In genomic region chr3:150239764-150240163, GRCh38 we compare ENCODE assay signal across 26 cellular contexts.
"Had no signal": no experiment of that assay in that cellular context is flagged by ENCODE, and none has a peak within 500 bp of the region (broad histone marks: within the 10 kb centered on the region; RNA-seq: fewer than 3 reads in every experiment).

No MANE protein-coding gene starts in this region.

- H3K27me3 ChIP-seq: pancreas, thyroid gland, upper lobe of right lung had no signal

- H3K4me3 ChIP-seq: pancreas, prostate gland, skin epidermis, thyroid gland, upper lobe of right lung had no signal

- H3K27ac ChIP-seq: pancreas, skin epidermis, upper lobe of right lung had no signal

- H3K36me3 ChIP-seq: pancreas, prostate gland, thyroid gland, upper lobe of right lung had no signal

- FAIRE-seq: kidney, pancreas had no signal

- DNase-seq: activated CD4-positive, alpha-beta memory T cell treated with anti-CD3 and anti-CD28 coated beads, Interleukin-2, amount 10 ng/mL, durations not matched to agents 7 days and 5 days; activated CD4-positive, alpha-beta T cell treated with anti-CD3 and anti-CD28 coated beads for 1 hour; activated CD4-positive, alpha-beta T cell treated with anti-CD3 and anti-CD28 coated beads, Interleukin-2, amount 10 ng/mL, durations not matched to agents 7 days and 5 days; activated CD8-positive, alpha-beta memory T cell treated with anti-CD3 and anti-CD28 coated beads, Interleukin-2, amount 50 U/mL, for 48 hours; activated gamma-delta T cell treated with Interleukin-2 at 50 U/mL for 16 hours; activated naive CD4-positive, alpha-beta T cell treated with anti-CD3 and anti-CD28 coated beads, Interleukin-2, amount 50 U/mL, for 16 hours; activated T-cell treated with anti-CD3 and anti-CD28 coated beads, Interleukin-2, amount 50 U/mL, for 4 hours; amygdala; central memory CD4-positive, alpha-beta T cell; head of caudate nucleus; hippocampal formation; immature natural killer cell; kidney; left colon; naive B cell; pancreas; retina; stimulated activated CD4-positive, alpha-beta T cell treated with anti-CD3 and anti-CD28 coated beads, Interleukin-12 subunit alpha, Interleukin-12 subunit beta, amount 100 ng/mL, for 4 hours; stimulated activated CD4-positive, alpha-beta T cell treated with anti-CD3 and anti-CD28 coated beads, Interleukin-4, amount 100 ng/mL, for 1 hour; T-helper 2 cell; thyroid gland; upper lobe of right lung had no signal

- ATAC-seq: activated T-cell treated with anti-CD3 and anti-CD28 coated beads, Interleukin-2, amount 50 U/mL, for 4 hours; activated T-helper 17 cell treated with anti-CD3 and anti-CD28 coated beads, Interleukin-2, amount 50 U/mL, for 72 hours; sciatic nerve had no signal

- H3K9me3 ChIP-seq: pancreas, prostate gland, thyroid gland, upper lobe of right lung had no signal
